29 cellular contexts compared by ENCODE assay signal in the genomic region with DNA sequence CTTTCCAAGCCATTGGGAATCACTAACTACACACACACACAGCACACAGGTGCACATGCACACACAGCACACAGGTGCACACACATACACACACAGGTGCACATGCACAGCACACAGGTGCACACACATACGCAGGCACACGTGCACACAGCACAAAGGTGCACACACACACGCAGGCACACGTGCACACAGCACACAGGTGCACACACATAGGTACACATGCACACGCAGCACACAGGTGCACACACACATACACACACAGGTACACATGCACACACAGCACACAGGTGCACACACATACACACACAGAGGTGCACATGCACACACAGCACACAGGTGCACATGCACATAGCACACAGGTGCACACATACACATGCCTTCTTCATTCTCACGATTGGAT.
"Had no signal": no experiment of that assay in that cellular context is flagged by ENCODE, and none has a peak within 500 bp of the region (broad histone marks: within the 10 kb centered on the region; RNA-seq: fewer than 3 reads in every experiment).

No MANE protein-coding gene starts in this region.

- H3K27ac ChIP-seq: brain microvascular endothelial cell, foreskin keratinocyte, gastrocnemius medialis, VCaP had no signal

- ATAC-seq: activated naive CD4-positive, alpha-beta T cell treated with anti-CD3 and anti-CD28 coated beads, Interleukin-2, amount 50 U/mL, for 72 hours; activated T-cell treated with anti-CD3 and anti-CD28 coated beads, Interleukin-2, amount 50 U/mL, for 72 hours; effector memory CD8-positive, alpha-beta T cell; esophagus mucosa; foreskin keratinocyte; gastrocnemius medialis; WTC11 had no signal

- H3K9me3 Mint-ChIP-seq: activated CD4-positive, alpha-beta memory T cell treated with anti-CD3 and anti-CD28 coated beads, Interleukin-2, amount 10 ng/mL, durations not matched to agents 7 days and 5 days; activated CD4-positive, alpha-beta T cell treated with anti-CD3 and anti-CD28 coated beads, Interleukin-2, amount 10 ng/mL, durations not matched to agents 7 days and 5 days; activated naive CD4-positive, alpha-beta T cell treated with anti-CD3 and anti-CD28 coated beads, Interleukin-2, amount 10 ng/mL, durations not matched to agents 7 days and 5 days; activated naive CD4-positive, alpha-beta T cell treated with anti-CD3 and anti-CD28 coated beads, Interleukin-2, amount 50 U/mL, for 72 hours; activated T-cell treated with anti-CD3 and anti-CD28 coated beads, Interleukin-2, amount 50 U/mL, for 24 hours; activated T-cell treated with anti-CD3 and anti-CD28 coated beads, Interleukin-2, amount 50 U/mL, for 72 hours; effector memory CD8-positive, alpha-beta T cell; WTC11 had no signal

- H3K4me1 ChIP-seq: foreskin keratinocyte, gastrocnemius medialis had no signal

- H3K36me3 ChIP-seq: brain microvascular endothelial cell, gastrocnemius medialis had no signal

- H3K4me3 ChIP-seq: gastrocnemius medialis had no signal

- DNase-seq: activated CD4-positive, alpha-beta memory T cell treated with anti-CD3 and anti-CD28 coated beads, Interleukin-2, amount 10 ng/mL, durations not matched to agents 7 days and 5 days; activated CD4-positive, alpha-beta T cell treated with anti-CD3 and anti-CD28 coated beads for 1 hour; activated CD4-positive, alpha-beta T cell treated with anti-CD3 and anti-CD28 coated beads for 4 hours; activated CD4-positive, alpha-beta T cell treated with anti-CD3 and anti-CD28 coated beads, Interleukin-2, amount 10 ng/mL, durations not matched to agents 7 days and 5 days; activated CD4-positive, alpha-beta T cell treated with anti-CD3 and anti-CD28 coated beads, Interleukin-2, amount 50 U/mL, for 4 hours; activated CD8-positive, alpha-beta memory T cell treated with anti-CD3 and anti-CD28 coated beads, Interleukin-2, amount 50 U/mL, for 48 hours; activated gamma-delta T cell; activated naive CD4-positive, alpha-beta T cell; activated naive CD4-positive, alpha-beta T cell treated with anti-CD3 and anti-CD28 coated beads, Interleukin-2, amount 10 ng/mL, durations not matched to agents 7 days and 5 days; activated T-cell treated with anti-CD3 and anti-CD28 coated beads for 4 hours; activated T-cell treated with anti-CD3 and anti-CD28 coated beads, Interleukin-2, amount 50 U/mL, for 24 hours; activated T-cell treated with anti-CD3 and anti-CD28 coated beads, Interleukin-2, amount 50 U/mL, for 72 hours; amniotic stem cell; anterior cingulate cortex; brain microvascular endothelial cell; caudate nucleus; cortex of kidney; dermis blood vessel endothelial cell; effector CD4-positive, alpha-beta T cell; effector memory CD8-positive, alpha-beta T cell; foreskin keratinocyte; gastrocnemius medialis; T-helper 2 cell had no signal

- H3K36me3 Mint-ChIP-seq: activated naive CD4-positive, alpha-beta T cell treated with anti-CD3 and anti-CD28 coated beads, Interleukin-2, amount 10 ng/mL, durations not matched to agents 7 days and 5 days; activated naive CD4-positive, alpha-beta T cell treated with anti-CD3 and anti-CD28 coated beads, Interleukin-2, amount 50 U/mL, for 72 hours; WTC11 had no signal

- H3K9me3 ChIP-seq: gastrocnemius medialis had no signal

- H3K27me3 Mint-ChIP-seq: activated CD4-positive, alpha-beta memory T cell treated with anti-CD3 and anti-CD28 coated beads, Interleukin-2, amount 10 ng/mL, durations not matched to agents 7 days and 5 days; activated CD4-positive, alpha-beta T cell treated with anti-CD3 and anti-CD28 coated beads, Interleukin-2, amount 10 ng/mL, durations not matched to agents 7 days and 5 days; activated naive CD4-positive, alpha-beta T cell treated with anti-CD3 and anti-CD28 coated beads, Interleukin-2, amount 10 ng/mL, durations not matched to agents 7 days and 5 days; activated T-cell treated with anti-CD3 and anti-CD28 coated beads, Interleukin-2, amount 50 U/mL, for 24 hours; effector memory CD8-positive, alpha-beta T cell had no signal

- FAIRE-seq: astrocyte, colon had no signal

- H3K27ac Mint-ChIP-seq: activated CD4-positive, alpha-beta memory T cell treated with anti-CD3 and anti-CD28 coated beads, Interleukin-2, amount 10 ng/mL, durations not matched to agents 7 days and 5 days; activated CD4-positive, alpha-beta T cell treated with anti-CD3 and anti-CD28 coated beads, Interleukin-2, amount 10 ng/mL, durations not matched to agents 7 days and 5 days; activated naive CD4-positive, alpha-beta T cell treated with anti-CD3 and anti-CD28 coated beads, Interleukin-2, amount 10 ng/mL, durations not matched to agents 7 days and 5 days; activated naive CD4-positive, alpha-beta T cell treated with anti-CD3 and anti-CD28 coated beads, Interleukin-2, amount 50 U/mL, for 72 hours; activated T-cell treated with anti-CD3 and anti-CD28 coated beads, Interleukin-2, amount 50 U/mL, for 24 hours; activated T-cell treated with anti-CD3 and anti-CD28 coated beads, Interleukin-2, amount 50 U/mL, for 72 hours; effector memory CD8-positive, alpha-beta T cell; WTC11 had no signal

- H3K4me1 Mint-ChIP-seq: activated CD4-positive, alpha-beta memory T cell treated with anti-CD3 and anti-CD28 coated beads, Interleukin-2, amount 10 ng/mL, durations not matched to agents 7 days and 5 days; activated CD4-positive, alpha-beta T cell treated with anti-CD3 and anti-CD28 coated beads, Interleukin-2, amount 10 ng/mL, durations not matched to agents 7 days and 5 days; activated naive CD4-positive, alpha-beta T cell treated with anti-CD3 and anti-CD28 coated beads, Interleukin-2, amount 10 ng/mL, durations not matched to agents 7 days and 5 days; WTC11 had no signal

- H3K4me3 Mint-ChIP-seq: activated CD4-positive, alpha-beta memory T cell treated with anti-CD3 and anti-CD28 coated beads, Interleukin-2, amount 10 ng/mL, durations not matched to agents 7 days and 5 days; activated CD4-positive, alpha-beta T cell treated with anti-CD3 and anti-CD28 coated beads, Interleukin-2, amount 10 ng/mL, durations not matched to agents 7 days and 5 days; activated naive CD4-positive, alpha-beta T cell treated with anti-CD3 and anti-CD28 coated beads, Interleukin-2, amount 10 ng/mL, durations not matched to agents 7 days and 5 days; activated T-cell treated with anti-CD3 and anti-CD28 coated beads, Interleukin-2, amount 50 U/mL, for 24 hours; activated T-cell treated with anti-CD3 and anti-CD28 coated beads, Interleukin-2, amount 50 U/mL, for 72 hours; effector memory CD8-positive, alpha-beta T cell; WTC11 had no signal

- H3K27me3 ChIP-seq: brain microvascular endothelial cell, foreskin keratinocyte, gastrocnemius medialis had no signal
